ENCODE assay signal across 8 cellular contexts in the genomic region with DNA sequence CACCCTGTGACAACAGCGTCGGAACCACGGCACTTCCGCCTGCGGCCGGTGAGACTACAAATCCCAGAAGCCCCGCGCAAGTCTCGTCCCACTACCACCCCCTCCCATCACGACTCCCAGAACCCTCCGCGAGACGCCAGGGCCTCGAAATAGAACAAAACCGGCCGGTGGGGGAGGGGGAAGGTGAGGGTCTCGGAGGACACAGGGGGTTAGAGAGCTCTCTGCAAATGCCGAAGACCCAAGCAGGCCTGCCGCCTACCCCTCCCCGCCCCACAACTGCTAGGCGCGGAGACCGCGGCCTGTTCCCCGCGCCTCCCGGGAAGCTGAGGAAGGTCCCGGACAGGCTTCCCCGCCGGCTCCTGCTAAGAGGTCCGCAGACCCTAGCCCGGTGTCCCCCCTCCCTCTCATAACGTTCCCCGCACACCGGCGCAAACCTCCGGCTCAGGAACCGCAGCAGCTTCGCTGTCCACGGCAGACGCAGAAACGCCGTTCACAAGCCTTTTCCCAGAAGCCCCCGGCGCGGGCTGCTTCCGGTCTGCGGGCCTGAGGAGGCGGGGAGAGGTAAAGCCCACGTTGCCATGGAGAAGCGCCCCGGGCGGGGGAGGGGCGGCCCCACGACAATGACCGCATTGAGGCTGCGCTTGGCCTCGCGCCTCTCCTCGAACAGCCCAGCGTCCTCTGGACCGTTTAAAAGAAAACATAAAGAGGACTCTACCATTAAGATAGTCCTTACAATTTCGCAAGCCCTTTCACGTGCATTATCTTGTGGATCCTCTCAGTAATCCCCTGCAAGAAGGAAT. TPM values are rescaled to one million over a fixed set of nuclear protein-coding genes. Genes with fewer than 3 reads are reported as not detected.
DNase-seq lines count a peak whose midpoint lies in the region; ATAC-seq and TF ChIP-seq lines count a peak whose summit lies in the region.

A gene (minus strand): TSS at position 485 of the 800 bp plus-strand sequence. CDS start 3,770 bp downstream, outside the sequence.

- H3K9ac ChIP-seq in SK-N-MC (ENCODE audit: insufficient read length) = peak within 1 kb of the TSS; percentile 97

- peak; percentile 50 for DNase-seq in GM04503 (ENCODE audit: low read depth)
- peak; percentile 89 for DNase-seq in HFFc6
- DNase-seq in NB4 (ENCODE audit: low read depth) = peak; percentile 92
- DNase-seq in SK-N-MC (ENCODE audit: low read depth, low spot score) = peak; percentile 22
- DNase-seq in activated naive CD4-positive, alpha-beta T cell treated with anti-CD3 and anti-CD28 coated beads, Interleukin-2, amount 10 ng/mL, durations not matched to agents 7 days and 5 days = peak; percentile 93
- DNase-seq in non-pigmented ciliary epithelial cell (ENCODE audit: low read depth) = peak; percentile 57
- peak; percentile 97 for DNase-seq in superior temporal gyrus (ENCODE audit: extremely low spot score)

- H3K36me3 ChIP-seq in SK-N-MC (ENCODE audit: insufficient read depth, low read length) (peaks cover 29% of the 10 kb centered on the region), gastroesophageal sphincter (peaks cover 6 to 15% of the 10 kb centered on the region in 2 donors)

- peak within 1 kb of the TSS; percentile 100 for H3K4me3 Mint-ChIP-seq in HFFc6
- H3K4me3 Mint-ChIP-seq in activated naive CD4-positive, alpha-beta T cell treated with anti-CD3 and anti-CD28 coated beads, Interleukin-2, amount 10 ng/mL, durations not matched to agents 7 days and 5 days = peak within 1 kb of the TSS; percentile 88

- TF ChIP-seq CTCF in HFFc6 (IDR thresholded peaks at IDR 0.05) (no peak), NB4 (IDR thresholded peaks at IDR 0.05; ENCODE audit: low read depth, low read length) (no peak), gastroesophageal sphincter (IDR thresholded peaks at IDR 0.05) (peak in 1 of 4 experiments; percentile 8)

- WGBS in gastroesophageal sphincter (ENCODE audit: low coverage in 1 of 2), 2 donors = 0% methylated on average over 2 to 17 of the region's 64 CpGs

- no peaks in the 10 kb centered on the region; the same call in 1 of the 2 replicates for H3K27me3 Mint-ChIP-seq in HFFc6 (ENCODE audit: insufficient read depth)
- no peaks in the 10 kb centered on the region for H3K27me3 Mint-ChIP-seq in activated naive CD4-positive, alpha-beta T cell treated with anti-CD3 and anti-CD28 coated beads, Interleukin-2, amount 10 ng/mL, durations not matched to agents 7 days and 5 days

- TF ChIP-seq POLR2A in NB4 (IDR thresholded peaks at IDR 0.05; ENCODE audit: extremely low read depth, insufficient read length) = peak; percentile 68
- TF ChIP-seq POLR2A in gastroesophageal sphincter (IDR thresholded peaks at IDR 0.05) = peak; percentile 71 to 84

- H3K9me3 Mint-ChIP-seq in HFFc6 = peaks cover 4% of the 10 kb centered on the region; the same call in 1 of the 2 replicates
- no peaks in the 10 kb centered on the region for H3K9me3 Mint-ChIP-seq in activated naive CD4-positive, alpha-beta T cell treated with anti-CD3 and anti-CD28 coated beads, Interleukin-2, amount 10 ng/mL, durations not matched to agents 7 days and 5 days

- peak; percentile 96 for ATAC-seq in gastroesophageal sphincter

- CTCF ChIA-PET in activated naive CD4-positive, alpha-beta T cell treated with anti-CD3 and anti-CD28 coated beads, Interleukin-2, amount 10 ng/mL, durations not matched to agents 7 days and 5 days (lab: Charles Lee) = interaction anchor here (0.8 to 1.5 kb wide), 3 partner anchors 12 to 112 kb away, joined by 3 to 6 read pairs (median 5); no protein-coding TSS in a partner anchor

- H3K9me3 ChIP-seq in SK-N-MC (ENCODE audit: low read depth, low read length) (no peaks in the 10 kb centered on the region), gastroesophageal sphincter (no peaks in the 10 kb centered on the region)

- no peak for TF ChIP-seq EP300 in gastroesophageal sphincter (IDR thresholded peaks at IDR 0.05)

- H3K4me3 ChIP-seq in NB4 (ENCODE audit: low read depth, low read length) (peak within 1 kb of the TSS; percentile 95), SK-N-MC (peak within 1 kb of the TSS; percentile 87), gastroesophageal sphincter (peak within 1 kb of the TSS; percentile 90 to 93)

- peaks cover 36% of the 10 kb centered on the region for H3K4me1 Mint-ChIP-seq in HFFc6 (ENCODE audit: low read depth)
- H3K4me1 Mint-ChIP-seq in activated naive CD4-positive, alpha-beta T cell treated with anti-CD3 and anti-CD28 coated beads, Interleukin-2, amount 10 ng/mL, durations not matched to agents 7 days and 5 days = peaks cover 37% of the 10 kb centered on the region

- H3K27me3 ChIP-seq in gastroesophageal sphincter = no peaks in the 10 kb centered on the region

- H3K4me1 ChIP-seq in gastroesophageal sphincter = peaks cover 0 to 57% (median 7%) of the 10 kb centered on the region in 3 donors

- peak within 1 kb of the TSS; percentile 89 for H3K27ac ChIP-seq in SK-N-MC
- H3K27ac ChIP-seq in gastroesophageal sphincter = peak within 1 kb of the TSS; percentile 97 to 99 (median 99)

- H3K27ac Mint-ChIP-seq in HFFc6 = peak within 1 kb of the TSS; percentile 98
- peak within 1 kb of the TSS; percentile 88 for H3K27ac Mint-ChIP-seq in activated naive CD4-positive, alpha-beta T cell treated with anti-CD3 and anti-CD28 coated beads, Interleukin-2, amount 10 ng/mL, durations not matched to agents 7 days and 5 days

- peaks cover 32% of the 10 kb centered on the region for H3K36me3 Mint-ChIP-seq in HFFc6 (ENCODE audit: low read depth)
- peaks cover 19% of the 10 kb centered on the region for H3K36me3 Mint-ChIP-seq in activated naive CD4-positive, alpha-beta T cell treated with anti-CD3 and anti-CD28 coated beads, Interleukin-2, amount 10 ng/mL, durations not matched to agents 7 days and 5 days

RNA-seq across cellular contexts. Expression of the gene that starts here (rescaled TPM):
- 10 to 100 TPM; 34.4 to 40.0 (median 36.1) TPM for total RNA-seq in HFFc6 (2021; fragmentation: NEBNext Ultra II Directional; extraction: Animal tissue kit (Norgen Biotek cat#: 25700))
- 10 to 100 TPM; 39.5 to 67.1 (median 43.4) TPM for total RNA-seq in gastroesophageal sphincter

Comparison
In these comparisons a context has a peak if more than half of its experiments do, and no peak if none do; other contexts are left out.
1. Peak in every context shown above with its lines: DNase-seq, ATAC-seq, H3K4me3 ChIP-seq and H3K27ac ChIP-seq.
2. DNase-seq: peak in every context shown above with its lines; median percentile 97 in superior temporal gyrus; 93 in activated naive CD4-positive, alpha-beta T cell treated with anti-CD3 and anti-CD28 coated beads, Interleukin-2, amount 10 ng/mL, durations not matched to agents 7 days and 5 days; 92 in NB4; 89 in HFFc6; 57 in non-pigmented ciliary epithelial cell; 50 in GM04503; 22 in SK-N-MC.